2 cellular contexts compared by ENCODE assay signal in the genomic region with DNA sequence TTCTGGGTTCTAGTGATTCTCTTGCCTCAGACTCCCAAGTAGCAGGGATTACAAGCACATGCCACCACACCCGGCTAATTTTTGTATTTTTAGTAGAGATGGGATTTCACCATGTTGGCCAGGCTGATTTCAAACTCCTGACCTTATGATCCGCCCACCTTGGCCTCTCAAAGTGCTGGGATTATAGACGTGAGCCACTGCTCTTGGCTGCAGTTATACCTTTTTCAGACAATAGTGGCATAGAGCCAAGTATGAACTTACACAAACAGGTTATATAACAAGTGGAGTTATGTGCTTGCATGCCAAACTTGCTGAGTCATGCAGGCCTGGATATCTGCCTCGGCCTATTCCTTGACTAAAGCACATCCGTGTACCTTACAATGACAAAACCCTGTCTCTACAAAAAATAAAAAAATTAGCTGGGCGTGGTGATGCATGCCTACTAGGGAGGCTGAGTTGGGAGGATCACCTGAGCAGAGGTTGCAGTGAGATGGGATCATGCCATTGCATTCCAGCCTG.
TF ChIP-seq lines count a peak whose summit lies in the region.

No MANE protein-coding gene starts in this region.

TF ChIP-seq in IMR-90, 13 proteins besides CTCF, POLR2A, EP300 and RAD21:
- peak; percentile 86 for TF ChIP-seq MAFK (IDR thresholded peaks at IDR 0.05; ENCODE audit: low read depth, low read length)
- peak; percentile 98 for TF ChIP-seq NFE2L2 (IDR thresholded peaks at IDR 0.05; ENCODE audit: low read depth, low read length)

TF ChIP-seq in WTC11, 78 proteins besides CTCF, POLR2A, EP300 and RAD21:
- TF ChIP-seq GABPB1 (CRISPR knock-in tag; IDR thresholded peaks at IDR 0.05) = peak; percentile 75
